24 cellular contexts compared by ENCODE assay signal in genomic region chrX:150291014-150291413, GRCh38.
A peak's percentile ranks its signal among the peaks of the same experiment; 100 is the strongest.
DNase-seq lines count a peak whose midpoint lies in the region; ATAC-seq, FAIRE-seq and TF ChIP-seq lines count a peak whose summit lies in the region.
"Had no signal": no experiment of that assay in that cellular context is flagged by ENCODE, and none has a peak within 500 bp of the region (broad histone marks: within the 10 kb centered on the region; RNA-seq: fewer than 3 reads in every experiment).

No MANE protein-coding gene starts in this region.

- no peak overlapping the region for H2AFZ ChIP-seq in astrocyte (ENCODE audit: low read depth, low read length)

- DNase-seq in Calu3 (peak; percentile 13), astrocyte (ENCODE audit: low read depth) (no peak), foreskin melanocyte (peak; percentile 91), nucleus accumbens (lab: John Stamatoyannopoulos, UW) (peak in 55 of 56 donors; percentile 8 to 89 (median 73)), H54 (ENCODE audit: insufficient read length, low spot score) (no peak), retina (no peak)
- DNase-seq: cortex of kidney; DMS153; glutamatergic neuron; HFFc6; immature natural killer cell; naive thymus-derived CD4-positive, alpha-beta T cell; NCI-H1048; NCI-H2029 treated with DMSO at 0.1 percent for 48 hours; NCI-H446 treated with DMSO at 0.1 percent for 48 hours; stimulated activated CD4-positive, alpha-beta T cell treated with anti-CD3 and anti-CD28 coated beads, Interleukin-4, amount 100 ng/mL, for 1 hour had no signal

- H3K4me3 ChIP-seq in astrocyte (ENCODE audit: insufficient read depth, low read depth, low read length), result no peak overlapping the region
- H3K4me3 ChIP-seq: smooth muscle cell had no signal

- H3K4me3 Mint-ChIP-seq in Calu3 (ENCODE audit: low read depth, unreplicated experiment) (no peak overlapping the region), astrocyte (ENCODE audit: unreplicated experiment) (no peak overlapping the region)
- H3K4me3 Mint-ChIP-seq: brain; CD14-positive monocyte; HFFc6; immature natural killer cell; naive thymus-derived CD4-positive, alpha-beta T cell had no signal

- H3K4me1 ChIP-seq in astrocyte (ENCODE audit: insufficient read depth, low read length), result no peaks in the 10 kb centered on the region

- no peak overlapping the region for H3K27ac Mint-ChIP-seq in Calu3 (ENCODE audit: unreplicated experiment)
- no peak overlapping the region for H3K27ac Mint-ChIP-seq in astrocyte (ENCODE audit: unreplicated experiment)
- H3K27ac Mint-ChIP-seq: activated naive CD4-positive, alpha-beta T cell treated with anti-CD3 and anti-CD28 coated beads, Interleukin-2, amount 50 U/mL, for 72 hours; CD14-positive monocyte; HFFc6; immature natural killer cell; naive thymus-derived CD4-positive, alpha-beta T cell; progenitor cell of endocrine pancreas had no signal

- no peaks in the 10 kb centered on the region for H3K9me3 Mint-ChIP-seq in Calu3 (ENCODE audit: low read depth, unreplicated experiment)
- no peaks in the 10 kb centered on the region for H3K9me3 Mint-ChIP-seq in astrocyte (ENCODE audit: unreplicated experiment)
- H3K9me3 Mint-ChIP-seq: HFFc6, immature natural killer cell had no signal

- TF ChIP-seq CTCF in Calu3 (IDR thresholded peaks at IDR 0.05; ENCODE audit: unreplicated experiment), result no peak
- TF ChIP-seq CTCF in astrocyte (IDR thresholded peaks at IDR 0.05; ENCODE audit: insufficient read depth, low read depth, low read length), result no peak

- H3K27me3 Mint-ChIP-seq in Calu3 (ENCODE audit: unreplicated experiment) (no peaks in the 10 kb centered on the region), astrocyte (ENCODE audit: low read depth, unreplicated experiment) (no peaks in the 10 kb centered on the region)
- H3K27me3 Mint-ChIP-seq: brain, progenitor cell of endocrine pancreas had no signal

- H4K20me1 ChIP-seq in astrocyte (ENCODE audit: insufficient read depth, low read length), result no peaks in the 10 kb centered on the region

- FAIRE-seq in astrocyte (lab: Jason Lieb, UNC) (peak; percentile 74), H54 (lab: Jason Lieb, UNC) (no peak)

- ATAC-seq in GM19328 (IDR thresholded peaks at IDR 0.05; ENCODE audit: unreplicated experiment) (no peak), GM21526 (IDR thresholded peaks at IDR 0.05; ENCODE audit: low FRiP score, unreplicated experiment) (no peak)
- ATAC-seq: activated naive CD4-positive, alpha-beta T cell treated with anti-CD3 and anti-CD28 coated beads, Interleukin-2, amount 50 U/mL, for 72 hours; naive thymus-derived CD4-positive, alpha-beta T cell had no signal

- no peak for TF ChIP-seq POLR2A in H54 (IDR thresholded peaks at IDR 0.05; ENCODE audit: low read depth, low read length)

- H3K9me3 ChIP-seq in astrocyte (ENCODE audit: insufficient read depth, low read depth, low read length), result no peaks in the 10 kb centered on the region

- no peaks in the 10 kb centered on the region for H3K79me2 ChIP-seq in astrocyte (ENCODE audit: insufficient read depth, low read length)

- no TSS peak for BruUV-seq in Calu3 (replicated peaks; lab: Mats Ljungman, UMichigan)

- H3K27me3 ChIP-seq in astrocyte (ENCODE audit: insufficient read depth, low read length), result no peaks in the 10 kb centered on the region

- intact Hi-C loops in Calu3 (cut with micrococcal nuclease; ENCODE audit: unreplicated experiment), result loop anchor here (5.0 kb wide), 1 partner anchor 71 kb away; the partner anchor contains the start of gene MAMLD1

- H3K36me3 Mint-ChIP-seq in Calu3 (ENCODE audit: insufficient read depth, unreplicated experiment) (no peaks in the 10 kb centered on the region), astrocyte (ENCODE audit: low read depth, unreplicated experiment) (no peaks in the 10 kb centered on the region)
- H3K36me3 Mint-ChIP-seq: activated naive CD4-positive, alpha-beta T cell treated with anti-CD3 and anti-CD28 coated beads, Interleukin-2, amount 50 U/mL, for 72 hours; brain; CD14-positive monocyte; immature natural killer cell; naive thymus-derived CD4-positive, alpha-beta T cell had no signal

- H3K4me1 Mint-ChIP-seq in Calu3 (ENCODE audit: low read depth, unreplicated experiment), result no peaks in the 10 kb centered on the region
- H3K4me1 Mint-ChIP-seq in astrocyte (ENCODE audit: low read depth, unreplicated experiment), result no peaks in the 10 kb centered on the region
- H3K4me1 Mint-ChIP-seq: brain; CD14-positive monocyte; immature natural killer cell; naive thymus-derived CD4-positive, alpha-beta T cell had no signal

- no peaks in the 10 kb centered on the region for H3K36me3 ChIP-seq in astrocyte (ENCODE audit: insufficient read depth, low read length)

- CTCF ChIA-PET in Calu3 (lab: Charles Lee), result no interaction called here

- H3K9ac ChIP-seq in astrocyte (ENCODE audit: low read length), result no peak overlapping the region
- H3K9ac ChIP-seq: KMS-11 had no signal

- no peak overlapping the region for H3K27ac ChIP-seq in astrocyte (ENCODE audit: low read depth, low read length)
- H3K27ac ChIP-seq: KMS-11 had no signal

- H3K4me2 ChIP-seq in astrocyte (ENCODE audit: low read length), result no peak overlapping the region
- H3K4me2 ChIP-seq: KMS-11, smooth muscle cell had no signal

Comparison
In these comparisons a context has a peak if more than half of its experiments do, and no peak if none do; other contexts are left out.
1. DNase-seq: peak in Calu3 (single experiment), foreskin melanocyte (single experiment) and nucleus accumbens (55 of 56); none in astrocyte (single experiment), H54 (single experiment) and retina (single experiment).